Comparison of ENCODE assay signal across 9 cellular contexts in the genomic region with DNA sequence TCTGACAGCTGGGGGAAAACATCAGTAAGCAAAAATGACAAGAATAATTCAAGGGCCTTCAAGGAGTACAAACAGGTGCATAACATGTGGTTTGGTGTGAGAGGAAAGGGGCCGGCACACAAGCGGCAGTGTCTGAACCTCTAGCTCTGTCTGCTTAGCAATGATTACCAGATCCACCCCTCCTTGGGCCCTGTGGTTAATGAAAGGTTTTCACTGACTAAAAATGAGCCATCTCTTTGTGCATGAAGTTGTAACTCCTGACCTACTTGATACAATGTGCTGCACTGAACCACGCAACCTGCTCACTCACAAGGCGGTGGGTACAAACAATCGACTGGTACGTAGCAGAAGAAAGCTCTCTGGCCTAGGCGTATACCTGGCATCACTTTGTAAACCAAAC. TPM values are rescaled to one million over a fixed set of nuclear protein-coding genes. Genes with fewer than 3 reads are reported as not detected.
DNase-seq lines count a peak whose midpoint lies in the region; ATAC-seq and TF ChIP-seq lines count a peak whose summit lies in the region.
"Had no signal": no experiment of that assay in that cellular context is flagged by ENCODE, and none has a peak within 500 bp of the region (broad histone marks: within the 10 kb centered on the region; RNA-seq: fewer than 3 reads in every experiment).

No MANE protein-coding gene starts in this region.

- H4K20me1 ChIP-seq in SK-N-SH (ENCODE audit: insufficient read depth): no peaks in the 10 kb centered on the region

- H3K27me3 ChIP-seq in Peyer's patch (no peaks in the 10 kb centered on the region), SK-N-SH (ENCODE audit: insufficient read depth) (no peaks in the 10 kb centered on the region)

- no peak for TF ChIP-seq RAD21 in SK-N-SH (IDR thresholded peaks at IDR 0.05; ENCODE audit: low read length)

- DNase-seq in GM12865 (ENCODE audit: low read depth) (peak; percentile 93), Peyer's patch (peak in 2 of 3 donors; percentile 78 to 87), NOMO-1 treated with dmso at 0.1 percent for 144 hours (lab: John Stamatoyannopoulos, UW; ENCODE audit: unreplicated experiment) (no peak), SK-N-SH (no peak), hepatic stellate cell (ENCODE audit: low spot score) (no peak)
- DNase-seq in activated naive CD8-positive, alpha-beta T cell treated with anti-CD3 and anti-CD28 coated beads, Interleukin-2, amount 50 U/mL, for 16 hours (ENCODE audit: low read depth, low spot score): peak; percentile 14
- DNase-seq in stimulated activated naive CD8-positive, alpha-beta T cell treated with anti-CD3 and anti-CD28 coated beads, Interleukin-15, Interleukin-2, amounts not matched to agents 100 U/mL and 50 U/mL, for 24 hours: peak; percentile 57

- H2AFZ ChIP-seq in SK-N-SH (ENCODE audit: low read depth): no peak overlapping the region

- no peaks in the 10 kb centered on the region for H3K79me2 ChIP-seq in SK-N-SH (ENCODE audit: insufficient read depth)

- peak; percentile 68 for ATAC-seq in HG02623 (IDR thresholded peaks at IDR 0.05; ENCODE audit: unreplicated experiment)
- ATAC-seq in stimulated activated naive CD8-positive, alpha-beta T cell treated with anti-CD3 and anti-CD28 coated beads, Interleukin-15, Interleukin-2, amounts not matched to agents 100 U/mL and 50 U/mL, for 24 hours: peak; percentile 91

- no peaks in the 10 kb centered on the region for H3K9me2 ChIP-seq in SK-N-SH

- no peak overlapping the region for H3K9ac ChIP-seq in SK-N-SH

- TF ChIP-seq CTCF in GM12865 (IDR thresholded peaks at IDR 0.05; ENCODE audit: insufficient read depth, low read depth, low read length, missing control alignments): no peak
- no peak for TF ChIP-seq CTCF in Peyer's patch (IDR thresholded peaks at IDR 0.05)
- no peak for TF ChIP-seq CTCF in SK-N-SH (IDR thresholded peaks at IDR 0.05)

- no peaks in the 10 kb centered on the region for H3K36me3 ChIP-seq in Peyer's patch
- H3K36me3 ChIP-seq in SK-N-SH (replicated peaks in 1 of 2; ENCODE audit: control insufficient read depth in 1 of 2, insufficient read depth in 2 of 2, low read length in 1 of 2): no peaks in the 10 kb centered on the region

- CTCF ChIA-PET in SK-N-SH (lab: Yijun Ruan, JAX): interaction anchor here (1.3 to 2.2 kb wide), 3 partner anchors 29 to 192 kb away, joined by 3 to 7 read pairs (median 3); no protein-coding TSS in a partner anchor

- H3K4me1 ChIP-seq in Peyer's patch (peaks cover 0 to 37% (median 21%) of the 10 kb centered on the region in 4 donors), SK-N-SH (ENCODE audit: control insufficient read depth in 1 of 2, insufficient read depth in 2 of 2, low read depth in 1 of 2, low read length in 1 of 2) (no peaks in the 10 kb centered on the region; a peak in 1 of 4 replicates)

- H3F3A ChIP-seq in SK-N-SH (replicated peaks; ENCODE audit: insufficient read depth): no peaks in the 10 kb centered on the region

- H3K27ac ChIP-seq in Peyer's patch: peak overlapping the region; percentile 35 to 87 (median 57)
- no peak overlapping the region for H3K27ac ChIP-seq in SK-N-SH (ENCODE audit: low read depth in 2 of 2, low read length in 1 of 2)

- TF ChIP-seq POLR2A in Peyer's patch (IDR thresholded peaks at IDR 0.05): no peak

- no peak overlapping the region for H3K4me2 ChIP-seq in SK-N-SH

- TF ChIP-seq EP300 in SK-N-SH (IDR thresholded peaks at IDR 0.05; ENCODE audit: borderline replicate concordance in 1 of 2, low read depth in 1 of 2, low read length in 1 of 2): no peak

- no peak overlapping the region for H3K4me3 ChIP-seq in GM12865 (ENCODE audit: low read depth, low read length)
- no peak overlapping the region for H3K4me3 ChIP-seq in Peyer's patch
- H3K4me3 ChIP-seq in SK-N-SH (ENCODE audit: low read depth in 2 of 2, low read length in 1 of 2): no peak overlapping the region
- H3K4me3 ChIP-seq: skin epidermis had no signal

- H3K9me3 ChIP-seq in Peyer's patch (no peaks in the 10 kb centered on the region), SK-N-SH (no peaks in the 10 kb centered on the region)

- POLR2A ChIA-PET in SK-N-SH (lab: Yijun Ruan, JAX): interaction anchor here (0.6 kb wide), 1 partner anchor 451 kb away, joined by 4 read pairs; no protein-coding TSS in a partner anchor

- 91% methylated on average over 7 of the region's 7 CpGs for WGBS in SK-N-SH (ENCODE audit: low lambda C conversion rate)

TF ChIP-seq in SK-N-SH, 30 proteins besides CTCF, POLR2A, EP300 and RAD21:
- TF ChIP-seq FOSL2 (IDR thresholded peaks at IDR 0.05; ENCODE audit: borderline replicate concordance, low read depth): no peak
- TF ChIP-seq CHD2 (IDR thresholded peaks at IDR 0.05; ENCODE audit: low read length, partially characterized antibody): no peak
- no peak for TF ChIP-seq GABPA (IDR thresholded peaks at IDR 0.05; ENCODE audit: low read depth)
- TF ChIP-seq NRF1 (IDR thresholded peaks at IDR 0.05; ENCODE audit: low read depth, low read length): no peak
- TF ChIP-seq YY1 (IDR thresholded peaks at IDR 0.05; ENCODE audit: low read depth): no peak
- TF ChIP-seq NFIC (IDR thresholded peaks at IDR 0.05; ENCODE audit: borderline replicate concordance): no peak
- TF ChIP-seq, protein P1, sequence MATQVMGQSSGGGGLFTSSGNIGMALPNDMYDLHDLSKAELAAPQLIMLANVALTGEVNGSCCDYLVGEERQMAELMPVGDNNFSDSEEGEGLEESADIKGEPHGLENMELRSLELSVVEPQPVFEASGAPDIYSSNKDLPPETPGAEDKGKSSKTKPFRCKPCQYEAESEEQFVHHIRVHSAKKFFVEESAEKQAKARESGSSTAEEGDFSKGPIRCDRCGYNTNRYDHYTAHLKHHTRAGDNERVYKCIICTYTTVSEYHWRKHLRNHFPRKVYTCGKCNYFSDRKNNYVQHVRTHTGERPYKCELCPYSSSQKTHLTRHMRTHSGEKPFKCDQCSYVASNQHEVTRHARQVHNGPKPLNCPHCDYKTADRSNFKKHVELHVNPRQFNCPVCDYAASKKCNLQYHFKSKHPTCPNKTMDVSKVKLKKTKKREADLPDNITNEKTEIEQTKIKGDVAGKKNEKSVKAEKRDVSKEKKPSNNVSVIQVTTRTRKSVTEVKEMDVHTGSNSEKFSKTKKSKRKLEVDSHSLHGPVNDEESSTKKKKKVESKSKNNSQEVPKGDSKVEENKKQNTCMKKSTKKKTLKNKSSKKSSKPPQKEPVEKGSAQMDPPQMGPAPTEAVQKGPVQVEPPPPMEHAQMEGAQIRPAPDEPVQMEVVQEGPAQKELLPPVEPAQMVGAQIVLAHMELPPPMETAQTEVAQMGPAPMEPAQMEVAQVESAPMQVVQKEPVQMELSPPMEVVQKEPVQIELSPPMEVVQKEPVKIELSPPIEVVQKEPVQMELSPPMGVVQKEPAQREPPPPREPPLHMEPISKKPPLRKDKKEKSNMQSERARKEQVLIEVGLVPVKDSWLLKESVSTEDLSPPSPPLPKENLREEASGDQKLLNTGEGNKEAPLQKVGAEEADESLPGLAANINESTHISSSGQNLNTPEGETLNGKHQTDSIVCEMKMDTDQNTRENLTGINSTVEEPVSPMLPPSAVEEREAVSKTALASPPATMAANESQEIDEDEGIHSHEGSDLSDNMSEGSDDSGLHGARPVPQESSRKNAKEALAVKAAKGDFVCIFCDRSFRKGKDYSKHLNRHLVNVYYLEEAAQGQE (IDR thresholded peaks at IDR 0.05; ENCODE audit: low read depth, low read length): no peak
- TF ChIP-seq, protein P2, sequence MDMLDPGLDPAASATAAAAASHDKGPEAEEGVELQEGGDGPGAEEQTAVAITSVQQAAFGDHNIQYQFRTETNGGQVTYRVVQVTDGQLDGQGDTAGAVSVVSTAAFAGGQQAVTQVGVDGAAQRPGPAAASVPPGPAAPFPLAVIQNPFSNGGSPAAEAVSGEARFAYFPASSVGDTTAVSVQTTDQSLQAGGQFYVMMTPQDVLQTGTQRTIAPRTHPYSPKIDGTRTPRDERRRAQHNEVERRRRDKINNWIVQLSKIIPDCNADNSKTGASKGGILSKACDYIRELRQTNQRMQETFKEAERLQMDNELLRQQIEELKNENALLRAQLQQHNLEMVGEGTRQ (IDR thresholded peaks at IDR 0.05; ENCODE audit: borderline replicate concordance, low read depth, low read length): no peak

RNA-seq across cellular contexts. Expression of a gene that starts 15.1 kb away (rescaled TPM):
- 10 to 100 TPM in 1 of 4 donors, 1 to 10 TPM in 3; 6.5 to 16.5 (median 9.4) TPM for total RNA-seq in Peyer's patch
- 7.8 and 9.0 TPM in 2 replicates for polyA plus RNA-seq in SK-N-SH (2012; rRNA removed)
- polyA plus RNA-seq in SK-N-SH (2012; cell fraction: cytosol; rRNA removed): 4.6 and 6.4 TPM in 2 replicates
- polyA plus RNA-seq in SK-N-SH (2012; cell fraction: nucleus; rRNA removed): 10.5 and 13.1 TPM in 2 replicates

RNA-seq across cellular contexts. Expression of a gene that starts 39.7 kb away (rescaled TPM):
- total RNA-seq in Peyer's patch: 10 to 100 TPM; 44.3 to 50.9 (median 45.3) TPM
- polyA plus RNA-seq in SK-N-SH (2012; rRNA removed): 18.5 and 20.2 TPM in 2 replicates
- 16.2 and 16.6 TPM in 2 replicates for polyA plus RNA-seq in SK-N-SH (2012; cell fraction: cytosol; rRNA removed)
- polyA plus RNA-seq in SK-N-SH (2012; cell fraction: nucleus; rRNA removed): 29.1 and 32.5 TPM in 2 replicates

RNA-seq across cellular contexts. Expression of a gene that starts 41.0 kb away (rescaled TPM):
- 100 to 1,000 TPM in 1 of 4 donors, 10 to 100 TPM in 3; 42.1 to 115 (median 78.2) TPM for total RNA-seq in Peyer's patch
- polyA plus RNA-seq in SK-N-SH (2012; rRNA removed): 89.8 and 109 TPM in 2 replicates
- 81.5 and 91.0 TPM in 2 replicates for polyA plus RNA-seq in SK-N-SH (2012; cell fraction: cytosol; rRNA removed)
- 63.5 and 95.5 TPM in 2 replicates for polyA plus RNA-seq in SK-N-SH (2012; cell fraction: nucleus; rRNA removed)

Comparison
In these comparisons a context has a peak if more than half of its experiments do, and no peak if none do; other contexts are left out.
1. DNase-seq: peak in GM12865 (single experiment), Peyer's patch (2 of 3), activated naive CD8-positive, alpha-beta T cell treated with anti-CD3 and anti-CD28 coated beads, Interleukin-2, amount 50 U/mL, for 16 hours (single experiment) and stimulated activated naive CD8-positive, alpha-beta T cell treated with anti-CD3 and anti-CD28 coated beads, Interleukin-15, Interleukin-2, amounts not matched to agents 100 U/mL and 50 U/mL, for 24 hours (single experiment); none in NOMO-1 treated with dmso at 0.1 percent for 144 hours (single experiment), SK-N-SH (single experiment) and hepatic stellate cell (single experiment).
2. H3K27ac ChIP-seq: peak in Peyer's patch (4 of 4); none in SK-N-SH (0 of 2).